Comparison of ENCODE assay signal across 9 cellular contexts in the genomic region with DNA sequence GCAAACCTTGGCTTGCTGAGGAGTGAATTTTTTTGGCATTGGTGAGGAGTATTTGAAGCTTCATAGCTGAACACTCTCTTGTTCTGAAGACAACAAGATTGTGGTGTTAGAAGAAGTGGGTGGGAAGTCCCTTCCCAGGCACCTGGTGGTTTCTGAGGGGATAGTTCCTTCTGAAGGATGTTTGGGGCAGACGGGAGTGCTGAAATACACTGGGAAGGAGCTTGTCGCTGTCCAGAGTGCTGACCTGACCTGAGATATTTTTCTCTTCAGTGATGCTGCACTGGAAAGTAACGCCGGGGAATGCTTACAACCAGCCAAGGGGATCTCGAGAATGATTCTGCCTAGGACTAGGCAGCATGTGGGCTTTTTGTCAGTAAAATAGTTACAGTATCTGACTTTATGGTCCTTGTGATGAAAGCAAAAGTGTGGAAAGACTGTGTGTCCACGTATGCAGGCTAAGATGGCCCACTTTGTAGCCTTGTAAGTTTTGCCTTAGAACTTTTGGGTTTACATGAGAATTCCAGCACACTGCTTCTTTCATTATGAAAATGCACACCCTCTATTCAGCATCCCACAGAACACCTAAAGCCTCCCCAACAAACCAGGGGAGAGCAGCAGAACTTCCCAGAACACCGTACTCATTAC.
DNase-seq lines count a peak whose midpoint lies in the region; ATAC-seq and FAIRE-seq lines count a peak whose summit lies in the region.
"Had no signal": no experiment of that assay in that cellular context is flagged by ENCODE, and none has a peak within 500 bp of the region (broad histone marks: within the 10 kb centered on the region; RNA-seq: fewer than 3 reads in every experiment).

No MANE protein-coding gene starts in this region.

- peaks cover 4% of the 10 kb centered on the region for H3K4me1 Mint-ChIP-seq in activated naive CD4-positive, alpha-beta T cell treated with anti-CD3 and anti-CD28 coated beads, Interleukin-2, amount 10 ng/mL, durations not matched to agents 7 days and 5 days

- H3K4me1 ChIP-seq in iPS DF 6.9 (ENCODE audit: control insufficient read depth, insufficient read depth, low read length), result no peaks in the 10 kb centered on the region; the same call in 1 of the 2 replicates
- H3K4me1 ChIP-seq: parathyroid adenoma had no signal

- ATAC-seq in HG03439 (IDR thresholded peaks at IDR 0.05; ENCODE audit: unreplicated experiment), result no peak
- ATAC-seq in GM18867 (IDR thresholded peaks at IDR 0.05; ENCODE audit: unreplicated experiment), result no peak
- ATAC-seq in GM18498 (IDR thresholded peaks at IDR 0.05; ENCODE audit: unreplicated experiment), result no peak

- H3K27me3 Mint-ChIP-seq in activated naive CD4-positive, alpha-beta T cell treated with anti-CD3 and anti-CD28 coated beads, Interleukin-2, amount 10 ng/mL, durations not matched to agents 7 days and 5 days, result peaks cover 25% of the 10 kb centered on the region

- no peaks in the 10 kb centered on the region for H3K9me3 ChIP-seq in iPS DF 6.9 (ENCODE audit: control insufficient read depth, insufficient read depth, low read length)

- H3K27ac Mint-ChIP-seq in activated naive CD4-positive, alpha-beta T cell treated with anti-CD3 and anti-CD28 coated beads, Interleukin-2, amount 10 ng/mL, durations not matched to agents 7 days and 5 days, result no peak overlapping the region

- no peak overlapping the region for H3K27ac ChIP-seq in iPS DF 6.9 (ENCODE audit: low read length)
- H3K27ac ChIP-seq: parathyroid adenoma had no signal

- CTCF ChIA-PET in activated naive CD4-positive, alpha-beta T cell treated with anti-CD3 and anti-CD28 coated beads, Interleukin-2, amount 10 ng/mL, durations not matched to agents 7 days and 5 days (lab: Charles Lee), result no interaction called here

- H3K9me3 Mint-ChIP-seq in activated naive CD4-positive, alpha-beta T cell treated with anti-CD3 and anti-CD28 coated beads, Interleukin-2, amount 10 ng/mL, durations not matched to agents 7 days and 5 days, result no peaks in the 10 kb centered on the region

- no peak overlapping the region for H3K4me3 Mint-ChIP-seq in activated naive CD4-positive, alpha-beta T cell treated with anti-CD3 and anti-CD28 coated beads, Interleukin-2, amount 10 ng/mL, durations not matched to agents 7 days and 5 days

- DNase-seq in AG08396 (ENCODE audit: low spot score) (peak; percentile 76), HTR-8/SVneo (ENCODE audit: insufficient read length, low spot score) (peak; percentile 71), iPS DF 6.9 (ENCODE audit: low read depth, low spot score) (peak; percentile 66), NOMO-1 treated with dmso at 0.1 percent for 144 hours (lab: John Stamatoyannopoulos, UW; ENCODE audit: unreplicated experiment) (no peak)
- DNase-seq in activated naive CD4-positive, alpha-beta T cell treated with anti-CD3 and anti-CD28 coated beads, Interleukin-2, amount 10 ng/mL, durations not matched to agents 7 days and 5 days, result peak; percentile 65

- WGBS in iPS DF 6.9 (ENCODE audit: insufficient coverage, insufficient read length), result no CpG with 5 or more reads among the region's 7 CpGs

- no peaks in the 10 kb centered on the region for H3K27me3 ChIP-seq in iPS DF 6.9 (ENCODE audit: control insufficient read depth, insufficient read depth, low read length)

- H3K36me3 Mint-ChIP-seq in activated naive CD4-positive, alpha-beta T cell treated with anti-CD3 and anti-CD28 coated beads, Interleukin-2, amount 10 ng/mL, durations not matched to agents 7 days and 5 days, result no peaks in the 10 kb centered on the region

- no peaks in the 10 kb centered on the region for H3K36me3 ChIP-seq in iPS DF 6.9 (ENCODE audit: control insufficient read depth, insufficient read depth, low read length)

- peak; percentile 57 for FAIRE-seq in HTR-8/SVneo (lab: Jason Lieb, UNC)

- H3K4me3 ChIP-seq in iPS DF 6.9 (ENCODE audit: low read length), result no peak overlapping the region
